Comparison of ENCODE assay signal across 8 cellular contexts in genomic region chr16:29995330-29995910, GRCh38. TPM values are rescaled to one million over a fixed set of nuclear protein-coding genes. Genes with fewer than 3 reads are reported as not detected.
A peak's percentile ranks its signal among the peaks of the same experiment; 100 is the strongest.
DNase-seq lines count a peak whose midpoint lies in the region; ATAC-seq and TF ChIP-seq lines count a peak whose summit lies in the region.

A gene with protein sequence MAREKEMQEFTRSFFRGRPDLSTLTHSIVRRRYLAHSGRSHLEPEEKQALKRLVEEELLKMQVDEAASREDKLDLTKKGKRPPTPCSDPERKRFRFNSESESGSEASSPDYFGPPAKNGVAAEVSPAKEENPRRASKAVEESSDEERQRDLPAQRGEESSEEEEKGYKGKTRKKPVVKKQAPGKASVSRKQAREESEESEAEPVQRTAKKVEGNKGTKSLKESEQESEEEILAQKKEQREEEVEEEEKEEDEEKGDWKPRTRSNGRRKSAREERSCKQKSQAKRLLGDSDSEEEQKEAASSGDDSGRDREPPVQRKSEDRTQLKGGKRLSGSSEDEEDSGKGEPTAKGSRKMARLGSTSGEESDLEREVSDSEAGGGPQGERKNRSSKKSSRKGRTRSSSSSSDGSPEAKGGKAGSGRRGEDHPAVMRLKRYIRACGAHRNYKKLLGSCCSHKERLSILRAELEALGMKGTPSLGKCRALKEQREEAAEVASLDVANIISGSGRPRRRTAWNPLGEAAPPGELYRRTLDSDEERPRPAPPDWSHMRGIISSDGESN (minus strand): TSS chr16:29995617. CDS start chr16:29995605, 12 bp downstream.

- no peaks in the 10 kb centered on the region for H3K9me3 Mint-ChIP-seq in activated naive CD4-positive, alpha-beta T cell treated with anti-CD3 and anti-CD28 coated beads, Interleukin-2, amount 10 ng/mL, durations not matched to agents 7 days and 5 days

- peaks cover 42% of the 10 kb centered on the region for H3K36me3 Mint-ChIP-seq in activated naive CD4-positive, alpha-beta T cell treated with anti-CD3 and anti-CD28 coated beads, Interleukin-2, amount 10 ng/mL, durations not matched to agents 7 days and 5 days

- DNase-seq in GM06990 (ENCODE audit: extremely low read depth, insufficient read length) (peak; percentile 92), HEK293T (ENCODE audit: extremely low spot score) (peak; percentile 96), NB4 (ENCODE audit: low read depth) (peak; percentile 87), globus pallidus (ENCODE audit: low spot score) (peak; percentile 84), omental fat pad (ENCODE audit: low spot score) (peak; percentile 65)
- DNase-seq in activated naive CD4-positive, alpha-beta T cell treated with anti-CD3 and anti-CD28 coated beads, Interleukin-2, amount 10 ng/mL, durations not matched to agents 7 days and 5 days: peak; percentile 91

- H3K4me3 ChIP-seq in GM06990 (replicated peaks; ENCODE audit: low read depth, low read length) (peak within 1 kb of the TSS; percentile 78), NB4 (ENCODE audit: low read depth, low read length) (peak within 1 kb of the TSS; percentile 79)

- H3K36me3 ChIP-seq in GM06990 (ENCODE audit: control insufficient read depth, insufficient read depth, low read length): peaks cover 18% of the 10 kb centered on the region

- H3K27me3 ChIP-seq in GM06990 (replicated peaks; ENCODE audit: control insufficient read depth, insufficient read depth, low read length): no peaks in the 10 kb centered on the region

- peak within 1 kb of the TSS; percentile 90 for H3K27ac ChIP-seq in temporal lobe (ENCODE audit: low read depth, low read length)

- ATAC-seq in SK-N-SH treated with all-trans-retinoic acid at 6 μM for 48 hours (peak; percentile 68), omental fat pad (ENCODE audit: low FRiP score) (peak; percentile 77)

- POLR2A ChIA-PET in HEK293T (lab: Yijun Ruan, JAX): interaction anchor here (0.6 to 5.9 kb wide), 22 partner anchors 9 to 900 kb away, joined by 3 to 74 read pairs (median 4); partner anchors contain the start of genes ASPHD1, C16orf92, KCTD13 and SEZ6L2

- no peak for TF ChIP-seq CTCF in GM06990 (IDR thresholded peaks at IDR 0.05; ENCODE audit: insufficient read depth, low read length, poor library complexity, severe bottlenecking)
- no peak for TF ChIP-seq CTCF in NB4 (IDR thresholded peaks at IDR 0.05; ENCODE audit: low read depth, low read length)
- no peak for TF ChIP-seq CTCF in omental fat pad (IDR thresholded peaks at IDR 0.05)

- peaks cover 40% of the 10 kb centered on the region for H3K4me1 Mint-ChIP-seq in activated naive CD4-positive, alpha-beta T cell treated with anti-CD3 and anti-CD28 coated beads, Interleukin-2, amount 10 ng/mL, durations not matched to agents 7 days and 5 days

- H3K4me3 Mint-ChIP-seq in activated naive CD4-positive, alpha-beta T cell treated with anti-CD3 and anti-CD28 coated beads, Interleukin-2, amount 10 ng/mL, durations not matched to agents 7 days and 5 days: peak within 1 kb of the TSS; percentile 93

- no peaks in the 10 kb centered on the region for H3K27me3 Mint-ChIP-seq in activated naive CD4-positive, alpha-beta T cell treated with anti-CD3 and anti-CD28 coated beads, Interleukin-2, amount 10 ng/mL, durations not matched to agents 7 days and 5 days

- CTCF ChIA-PET in HEK293T (lab: Yijun Ruan, JAX): interaction anchor here (0.5 to 2.6 kb wide), 3 partner anchors 9 to 180 kb away, joined by 3 to 7 read pairs (median 3); partner anchors contain the start of gene PAGR1
- CTCF ChIA-PET in activated naive CD4-positive, alpha-beta T cell treated with anti-CD3 and anti-CD28 coated beads, Interleukin-2, amount 10 ng/mL, durations not matched to agents 7 days and 5 days (lab: Charles Lee): interaction anchor here (0.6 kb wide), 1 partner anchor 9 kb away, joined by 3 read pairs; no protein-coding TSS in a partner anchor

- peak within 1 kb of the TSS; percentile 98 for H3K27ac Mint-ChIP-seq in activated naive CD4-positive, alpha-beta T cell treated with anti-CD3 and anti-CD28 coated beads, Interleukin-2, amount 10 ng/mL, durations not matched to agents 7 days and 5 days

- peak; percentile 29 for TF ChIP-seq POLR2A in NB4 (IDR thresholded peaks at IDR 0.05; ENCODE audit: extremely low read depth, insufficient read length)

TF ChIP-seq in HEK293T, 16 proteins besides CTCF, POLR2A, EP300 and RAD21:
- no peak for TF ChIP-seq TARDBP (IDR thresholded peaks at IDR 0.05)
- 0 out of 2 replicates have a peak, but pooled peaks have one; percentile 92 for TF ChIP-seq NFRKB (IDR thresholded peaks at IDR 0.05)
- TF ChIP-seq PKNOX1 (IDR thresholded peaks at IDR 0.05): peak; percentile 91
- TF ChIP-seq L3MBTL2 (conservative IDR thresholded peaks at IDR 0.05): peak; percentile 100
- TF ChIP-seq ARNT (IDR thresholded peaks at IDR 0.05): no peak

TF ChIP-seq in SK-N-SH treated with all-trans-retinoic acid at 6 μM for 48 hours, 23 proteins besides CTCF, POLR2A, EP300 and RAD21:
- TF ChIP-seq ESRRG (CRISPR knock-in tag; IDR thresholded peaks at IDR 0.05) (no peak), ZNF70 (CRISPR knock-in tag; IDR thresholded peaks at IDR 0.05) (no peak)

RNA-seq across cellular contexts. Expression of the gene that starts here (rescaled TPM):
- total RNA-seq in omental fat pad (10 to 100 TPM in 1 of 4 donors, 1 to 10 TPM in 3; 5.6 to 22.2 (median 9.8) TPM), temporal lobe (17.5 TPM)

Comparison
In these comparisons a context has a peak if more than half of its experiments do, and no peak if none do; other contexts are left out.
1. Peak in every context shown above with its lines: DNase-seq, ATAC-seq, H3K4me3 ChIP-seq and H3K27ac ChIP-seq.